In the genomic region with DNA sequence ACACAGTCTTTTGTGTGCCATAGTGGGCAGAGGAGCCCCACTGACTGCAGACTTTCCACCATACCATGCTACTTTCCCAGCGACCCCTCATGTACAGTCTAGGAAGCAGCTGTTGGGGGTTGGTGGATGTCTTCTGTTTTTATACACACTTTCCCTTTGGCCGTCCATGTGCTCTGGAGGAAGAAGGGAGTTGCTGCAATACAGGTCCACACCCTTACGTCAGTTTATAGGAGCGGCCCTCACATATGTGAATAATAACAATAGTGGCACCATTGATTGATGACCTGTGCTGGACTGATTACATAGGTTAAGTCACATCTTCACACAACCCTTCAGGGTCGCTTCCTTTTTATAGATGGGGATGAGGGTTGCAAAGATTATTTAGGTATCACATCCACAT, we compare ENCODE assay signal across 23 cellular contexts. TPM values are rescaled to one million over a fixed set of nuclear protein-coding genes. Genes with fewer than 3 reads are reported as not detected.
DNase-seq lines count a peak whose midpoint lies in the region; ATAC-seq, FAIRE-seq and TF ChIP-seq lines count a peak whose summit lies in the region.
"Had no signal": no experiment of that assay in that cellular context is flagged by ENCODE, and none has a peak within 500 bp of the region (broad histone marks: within the 10 kb centered on the region; RNA-seq: fewer than 3 reads in every experiment).

No MANE protein-coding gene starts in this region.

- BruUV-seq in IMR-90 (replicated peaks; lab: Mats Ljungman, UMichigan), result no TSS peak

- no peaks in the 10 kb centered on the region; a peak in 1 of 4 replicates for H3K79me1 ChIP-seq in IMR-90 (ENCODE audit: low read depth in 1 of 2, low read length in 2 of 2)

- H3K4me3 ChIP-seq in IMR-90 (ENCODE audit: insufficient read depth, low read depth, low read length), result no peak overlapping the region
- no peak overlapping the region for H3K4me3 ChIP-seq in fibroblast of lung (replicated peaks in 1 of 4; ENCODE audit: control extremely low read depth in 1 of 4, insufficient read depth in 1 of 4, low read depth in 3 of 4, low read length in 4 of 4)
- no peak overlapping the region for H3K4me3 ChIP-seq in mucosa of descending colon
- H3K4me3 ChIP-seq in right atrium auricular region, result no peak overlapping the region
- H3K4me3 ChIP-seq: A549; BLaER1 treated with 17β-estradiol and CSF1 and Interleukin-3, amounts not matched to agents 10 nM and 100 nM; HAP-1 had no signal

- WGBS in IMR-90 (ENCODE audit: extremely low coverage in 2 of 2, insufficient read length in 1 of 2), 2 experiments, result no CpG with 5 or more reads among the region's 5 CpGs

- TF ChIP-seq CTCF in IMR-90 (conservative IDR thresholded peaks at IDR 0.05; ENCODE audit: low read depth, low read length) (no peak), fibroblast of lung (conservative IDR thresholded peaks at IDR 0.05 in 1 of 2, IDR thresholded peaks at IDR 0.05 in 1 of 2; ENCODE audit: low read depth in 1 of 2, low read length in 2 of 2) (no peak), mucosa of descending colon (IDR thresholded peaks at IDR 0.05) (no peak), right atrium auricular region (IDR thresholded peaks at IDR 0.05) (no peak)

- H3K4me2 ChIP-seq in IMR-90 (ENCODE audit: low read depth, low read length), result no peak overlapping the region
- H3K4me2 ChIP-seq in fibroblast of lung (ENCODE audit: extremely low read depth, insufficient read depth, low read length), result peak overlapping the region; percentile 3
- H3K4me2 ChIP-seq: A549; BLaER1 treated with 17β-estradiol and CSF1 and Interleukin-3, amounts not matched to agents 10 nM and 100 nM had no signal

- CTCF ChIA-PET in IMR-90 (lab: Yijun Ruan, JAX), result no interaction called here

- H3K4ac ChIP-seq in IMR-90 (ENCODE audit: low read depth, low read length), result peak overlapping the region; percentile 48; the same call in 1 of the 2 replicates

- no peak overlapping the region for H4K91ac ChIP-seq in IMR-90 (ENCODE audit: insufficient read depth, low read depth, low read length)

- no peak overlapping the region for H3K23ac ChIP-seq in IMR-90 (ENCODE audit: low read depth, low read length)

- TF ChIP-seq RAD21 in IMR-90 (IDR thresholded peaks at IDR 0.05; ENCODE audit: low read length), result no peak

- no peak overlapping the region for H3K27ac ChIP-seq in IMR-90 (ENCODE audit: insufficient read depth, low read length)
- H3K27ac ChIP-seq in fibroblast of lung (ENCODE audit: insufficient read depth, low read length), result no peak overlapping the region
- H3K27ac ChIP-seq in right atrium auricular region, result no peak overlapping the region
- H3K27ac ChIP-seq: A549; BLaER1 treated with 17β-estradiol and CSF1 and Interleukin-3, amounts not matched to agents 10 nM and 100 nM had no signal

- H4K20me1 ChIP-seq in IMR-90 (ENCODE audit: insufficient read depth, low read length) (no peaks in the 10 kb centered on the region), fibroblast of lung (ENCODE audit: control insufficient read depth, extremely low read depth, insufficient read depth, low read length) (no peaks in the 10 kb centered on the region)
- H4K20me1 ChIP-seq: BLaER1 treated with 17β-estradiol and CSF1 and Interleukin-3, amounts not matched to agents 10 nM and 100 nM had no signal

- H2AFZ ChIP-seq in IMR-90 (replicated peaks; ENCODE audit: low read length, poor library complexity), result no peak overlapping the region
- no peak overlapping the region for H2AFZ ChIP-seq in fibroblast of lung (ENCODE audit: low read length)

- H2BK20ac ChIP-seq in IMR-90 (ENCODE audit: low read depth, low read length), result no peak overlapping the region

- peak overlapping the region; percentile 58; the same call in 1 of the 3 replicates for H2BK15ac ChIP-seq in IMR-90 (ENCODE audit: low read depth, low read length)

- H3K9me3 ChIP-seq in IMR-90 (ENCODE audit: control insufficient read depth, insufficient read depth, low read length) (no peaks in the 10 kb centered on the region), fibroblast of lung (ENCODE audit: control insufficient read depth, insufficient read depth, low read depth, low read length) (no peaks in the 10 kb centered on the region), mucosa of descending colon (no peaks in the 10 kb centered on the region), right atrium auricular region (no peaks in the 10 kb centered on the region)
- H3K9me3 ChIP-seq: A549, BE2C, HAP-1 had no signal

- no peaks in the 10 kb centered on the region for H3K36me3 ChIP-seq in IMR-90 (ENCODE audit: control insufficient read depth, insufficient read depth, low read length)
- no peaks in the 10 kb centered on the region for H3K36me3 ChIP-seq in fibroblast of lung (ENCODE audit: control insufficient read depth, insufficient read depth, low read length)
- H3K36me3 ChIP-seq in mucosa of descending colon (ENCODE audit: low read depth), result no peaks in the 10 kb centered on the region
- H3K36me3 ChIP-seq in right atrium auricular region, result no peaks in the 10 kb centered on the region
- H3K36me3 ChIP-seq: BE2C; BLaER1 treated with 17β-estradiol and CSF1 and Interleukin-3, amounts not matched to agents 10 nM and 100 nM; HAP-1 had no signal

- FAIRE-seq in GM12892 (lab: Jason Lieb, UNC) (peak; percentile 44), H54 (lab: Jason Lieb, UNC) (no peak)
- FAIRE-seq: A549, D721Med, GM12891 had no signal

- H2AK5ac ChIP-seq in IMR-90 (ENCODE audit: low read depth, low read length), result no peak overlapping the region

- in situ Hi-C loops in IMR-90 (cut with MboI; ENCODE audit: low sequenced_read_pairs), result loop anchor here (10.0 kb wide), 1 partner anchor 246 kb away; no protein-coding TSS in a partner anchor

- H3K14ac ChIP-seq in IMR-90 (replicated peaks; ENCODE audit: low read depth, low read length), result no peak overlapping the region

- peaks cover 4% of the 10 kb centered on the region; the same call in 1 of the 2 replicates for H3K9me1 ChIP-seq in IMR-90 (ENCODE audit: insufficient read depth, low read length)

- no peak overlapping the region for H3K56ac ChIP-seq in IMR-90 (ENCODE audit: extremely low read depth, insufficient read depth, low read length)

- H3K4me1 ChIP-seq in IMR-90 (ENCODE audit: control insufficient read depth, insufficient read depth, low read length) (0 out of 2 replicates have a peak, but pooled peaks cover 1% of the 10 kb centered on the region), fibroblast of lung (ENCODE audit: control insufficient read depth, extremely low read depth, insufficient read depth, low read length) (no peaks in the 10 kb centered on the region), mucosa of descending colon (ENCODE audit: low read depth) (peaks cover 14% of the 10 kb centered on the region), right atrium auricular region (no peaks in the 10 kb centered on the region)
- H3K4me1 ChIP-seq: A549; BE2C; BLaER1 treated with 17β-estradiol and CSF1 and Interleukin-3, amounts not matched to agents 10 nM and 100 nM; HAP-1 had no signal

- no peak overlapping the region for H3K9ac ChIP-seq in IMR-90 (ENCODE audit: low read depth, low read length)
- no peak overlapping the region for H3K9ac ChIP-seq in fibroblast of lung (ENCODE audit: insufficient read depth, low read length)
- H3K9ac ChIP-seq: BLaER1 treated with 17β-estradiol and CSF1 and Interleukin-3, amounts not matched to agents 10 nM and 100 nM had no signal

- H3K27me3 ChIP-seq in IMR-90 (ENCODE audit: control insufficient read depth, insufficient read depth, low read length) (no peaks in the 10 kb centered on the region), fibroblast of lung (ENCODE audit: control insufficient read depth, insufficient read depth, low read length) (no peaks in the 10 kb centered on the region), right atrium auricular region (no peaks in the 10 kb centered on the region)
- H3K27me3 ChIP-seq: BE2C; BLaER1 treated with 17β-estradiol and CSF1 and Interleukin-3, amounts not matched to agents 10 nM and 100 nM had no signal

- no peak overlapping the region for H2BK120ac ChIP-seq in IMR-90 (ENCODE audit: low read depth, low read length)

- POLR2A ChIA-PET in IMR-90 (lab: Charles Lee; ENCODE audit: unreplicated experiment), result no interaction called here

- no peak overlapping the region for H3K18ac ChIP-seq in IMR-90 (ENCODE audit: low read depth, low read length)

- DNase-seq in GM12892 (ENCODE audit: insufficient read length) (no peak), IMR-90 (no peak), fibroblast of lung (ENCODE audit: low read depth in 2 of 2) (no peak), mucosa of descending colon (no peak), right atrium auricular region (ENCODE audit: low spot score) (no peak), H54 (ENCODE audit: insufficient read length, low spot score) (no peak), NCI-H1930 (lab: John Stamatoyannopoulos, UW) (no peak)
- no peak for DNase-seq in stimulated activated CD4-positive, alpha-beta T cell treated with anti-CD3 and anti-CD28 coated beads, Interleukin-15, amount 100 ng/mL, for 24 hours
- DNase-seq: 8988T; ACHN; AML-193; BE2C; CD4-positive, alpha-beta T cell; CD8-positive, alpha-beta memory T cell; DMS 273 treated with DMSO at 0.1 percent for 48 hours; DMS79 treated with DMSO at 0.1 percent for 48 hours; GF-D8 had no signal

- H2AK9ac ChIP-seq in IMR-90 (replicated peaks; ENCODE audit: low read depth, low read length, poor library complexity), result peak overlapping the region; percentile 62

- no peak overlapping the region for H2BK5ac ChIP-seq in IMR-90 (ENCODE audit: low read depth, low read length, poor library complexity, severe bottlenecking)

- no peak overlapping the region for H4K5ac ChIP-seq in IMR-90 (ENCODE audit: low read depth, low read length)

- H3K79me2 ChIP-seq in fibroblast of lung (ENCODE audit: control insufficient read depth, insufficient read depth, low read length), result no peaks in the 10 kb centered on the region

- no peak overlapping the region for H4K8ac ChIP-seq in IMR-90 (ENCODE audit: low read depth in 2 of 2, low read length in 2 of 2)

- TF ChIP-seq POLR2A in GM12892 (IDR thresholded peaks at IDR 0.05; ENCODE audit: low read depth, low read length) (no peak), IMR-90 (IDR thresholded peaks at IDR 0.05; ENCODE audit: low read depth, low read length) (no peak), H54 (IDR thresholded peaks at IDR 0.05; ENCODE audit: low read depth, low read length) (no peak)

- no peak for ATAC-seq in IMR-90 (ENCODE audit: low read depth)
- peak; percentile 72 for ATAC-seq in mucosa of descending colon
- ATAC-seq: A549 had no signal

- dilution Hi-C loops in IMR-90 (cut with HindIII; ENCODE audit: low sequenced_read_pairs, unreplicated experiment), result no loop called here

- intact Hi-C loops in IMR-90 (cut with micrococcal nuclease), result no loop called here
- intact Hi-C loops in mucosa of descending colon (cut with DNase I, micrococcal nuclease), result no loop called here

RNA-seq across cellular contexts. Expression of gene CCN2, which starts 17.5 kb away (rescaled TPM):
- polyA plus RNA-seq in GM12892 (2012; ENCODE audit: missing spikeins), result not detected
- total RNA-seq in IMR-90 (2012; rRNA removed), result 148 and 211 TPM in 2 replicates
- 1,205 and 1,345 TPM in 2 replicates for polyA plus RNA-seq in IMR-90 (2012; rRNA removed)
- polyA plus RNA-seq in IMR-90 (2012; cell fraction: cytosol; rRNA removed), result 703 and 2,182 TPM in 2 replicates
- polyA plus RNA-seq in IMR-90 (2012; cell fraction: nucleus; rRNA removed; ENCODE audit: low replicate concordance), result 1,717 and 1,819 TPM in 2 replicates
- total RNA-seq in fibroblast of lung, result 20.5 and 22.8 TPM in 2 replicates
- 216 and 347 TPM in 2 replicates for polyA plus RNA-seq in fibroblast of lung
- polyA plus RNA-seq in fibroblast of lung (2012), result 268 and 404 TPM in 2 replicates
- polyA minus RNA-seq in fibroblast of lung (ENCODE audit: low replicate concordance), result 155 and 204 TPM in 2 replicates
- 10 to 100 TPM; 17.1 to 39.7 (median 39.4) TPM for total RNA-seq in mucosa of descending colon
- total RNA-seq in right atrium auricular region, result 100 to 1,000 TPM; 203 to 356 TPM
- total RNA-seq: CD8-positive, alpha-beta memory T cell had no signal
- polyA plus RNA-seq: CD14-positive monocyte; CD8-positive, alpha-beta memory T cell had no signal
